In the genomic region with DNA sequence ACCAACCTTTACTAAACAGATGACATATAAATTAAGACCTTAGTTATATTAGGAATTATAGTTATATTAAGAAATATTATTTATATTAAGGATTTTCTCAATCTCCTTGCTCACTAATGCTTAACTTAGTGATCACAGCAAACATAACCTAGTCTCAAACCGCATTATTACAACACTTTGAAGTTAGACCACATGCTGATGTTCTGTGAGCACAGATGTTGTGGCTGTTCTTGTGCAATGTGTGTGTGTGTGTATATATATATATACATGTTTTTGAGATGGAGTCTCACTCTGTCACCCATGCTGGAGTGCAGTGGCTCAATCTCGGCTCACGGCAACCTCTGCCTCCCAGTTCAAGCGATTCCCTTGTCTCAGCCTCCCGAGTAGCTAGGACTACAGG, we compare ENCODE assay signal across 24 cellular contexts. TPM values are rescaled to one million over a fixed set of nuclear protein-coding genes. Genes with fewer than 3 reads are reported as not detected.
"Had no signal": no experiment of that assay in that cellular context is flagged by ENCODE, and none has a peak within 500 bp of the region (broad histone marks: within the 10 kb centered on the region; RNA-seq: fewer than 3 reads in every experiment).

No MANE protein-coding gene starts in this region.

- H3K4me1 Mint-ChIP-seq: nephron had no signal

- ATAC-seq: activated naive CD8-positive, alpha-beta T cell treated with anti-CD3 and anti-CD28 coated beads, Interleukin-2, amount 50 U/mL, for 24 hours; left ventricle myocardium superior had no signal

- H3K27ac Mint-ChIP-seq: activated naive CD4-positive, alpha-beta T cell treated with anti-CD3 and anti-CD28 coated beads for 36 hours; activated naive CD8-positive, alpha-beta T cell treated with anti-CD3 and anti-CD28 coated beads, Interleukin-2, amount 50 U/mL, for 24 hours; activated T-helper 2 cell treated with anti-CD3 and anti-CD28 coated beads, Interferon-gamma antibody, Interleukin-2, Interleukin-4, amounts not matched to agents 10 μg/mL and 5 μg/mL and 100 μg/mL, durations not matched to agents 14 hours and 24 hours and 36 hours; nephron had no signal

- H3K27ac ChIP-seq: ascending aorta, right atrium auricular region, transverse colon, VCaP had no signal

- H3K4me3 ChIP-seq: ascending aorta, right atrium auricular region, transverse colon had no signal

- H3K4me3 Mint-ChIP-seq: activated naive CD4-positive, alpha-beta T cell treated with anti-CD3 and anti-CD28 coated beads for 36 hours; activated naive CD8-positive, alpha-beta T cell treated with anti-CD3 and anti-CD28 coated beads, Interleukin-2, amount 50 U/mL, for 24 hours; nephron had no signal

- H3K27me3 ChIP-seq: ascending aorta, right atrium auricular region, transverse colon had no signal

- H3K9me3 ChIP-seq: ascending aorta, right atrium auricular region, transverse colon had no signal

- H3K4me1 ChIP-seq: ascending aorta, right atrium auricular region, transverse colon had no signal

- DNase-seq: activated CD4-positive, alpha-beta T cell treated with anti-CD3 and anti-CD28 coated beads for 1 hour; activated CD4-positive, alpha-beta T cell treated with anti-CD3 and anti-CD28 coated beads, Interleukin-2, amount 50 U/mL, for 4 hours; activated naive CD4-positive, alpha-beta T cell treated with anti-CD3 and anti-CD28 coated beads for 36 hours; activated naive CD8-positive, alpha-beta T cell treated with anti-CD3 and anti-CD28 coated beads, Interleukin-2, amount 50 U/mL, for 24 hours; hippocampal formation; left ventricle myocardium superior; nucleus accumbens; stimulated activated CD4-positive, alpha-beta T cell treated with anti-CD3 and anti-CD28 coated beads, Interleukin-4, amount 100 ng/mL, for 4 hours; stimulated activated CD8-positive, alpha-beta memory T cell treated with anti-CD3 and anti-CD28 coated beads, Interleukin-4, amount 100 ng/mL, for 48 hours; stimulated activated naive CD4-positive, alpha-beta T cell treated with Interleukin-2 at 50 U/mL for 16 hours; T1000; transverse colon had no signal

- FAIRE-seq: bronchial epithelial cell, colon had no signal

- H3K27me3 Mint-ChIP-seq: activated naive CD8-positive, alpha-beta T cell treated with anti-CD3 and anti-CD28 coated beads, Interleukin-2, amount 50 U/mL, for 24 hours had no signal

- H3K9me3 Mint-ChIP-seq: activated naive CD4-positive, alpha-beta T cell treated with anti-CD3 and anti-CD28 coated beads for 36 hours; activated naive CD8-positive, alpha-beta T cell treated with anti-CD3 and anti-CD28 coated beads, Interleukin-2, amount 50 U/mL, for 24 hours; activated T-helper 2 cell treated with anti-CD3 and anti-CD28 coated beads, Interferon-gamma antibody, Interleukin-2, Interleukin-4, amounts not matched to agents 10 μg/mL and 5 μg/mL and 100 μg/mL, durations not matched to agents 14 hours and 24 hours and 36 hours; nephron had no signal

RNA-seq across cellular contexts. Expression of gene ACTL7A, which starts 51.3 kb away (rescaled TPM):
- total RNA-seq: activated naive CD4-positive, alpha-beta T cell treated with anti-CD3 and anti-CD28 coated beads for 36 hours; activated T-helper 2 cell treated with anti-CD3 and anti-CD28 coated beads, Interferon-gamma antibody, Interleukin-2, Interleukin-4, amounts not matched to agents 10 μg/mL and 5 μg/mL and 100 μg/mL, durations not matched to agents 14 hours and 24 hours and 36 hours; ascending aorta; bronchial epithelial cell; kidney epithelial cell; left ventricle myocardium superior; mesenteric fat pad; posterior vena cava; right atrium auricular region; skeletal muscle tissue; transverse colon had no signal
- polyA plus RNA-seq: esophagus had no signal

RNA-seq across cellular contexts. Expression of gene ACTL7B, which starts 57.6 kb away (rescaled TPM):
- total RNA-seq: activated naive CD4-positive, alpha-beta T cell treated with anti-CD3 and anti-CD28 coated beads for 36 hours; ascending aorta; bronchial epithelial cell; kidney epithelial cell; left ventricle myocardium superior; mesenteric fat pad; posterior vena cava; right atrium auricular region; skeletal muscle tissue; transverse colon had no signal
